9 cellular contexts compared by ENCODE assay signal in the genomic region with DNA sequence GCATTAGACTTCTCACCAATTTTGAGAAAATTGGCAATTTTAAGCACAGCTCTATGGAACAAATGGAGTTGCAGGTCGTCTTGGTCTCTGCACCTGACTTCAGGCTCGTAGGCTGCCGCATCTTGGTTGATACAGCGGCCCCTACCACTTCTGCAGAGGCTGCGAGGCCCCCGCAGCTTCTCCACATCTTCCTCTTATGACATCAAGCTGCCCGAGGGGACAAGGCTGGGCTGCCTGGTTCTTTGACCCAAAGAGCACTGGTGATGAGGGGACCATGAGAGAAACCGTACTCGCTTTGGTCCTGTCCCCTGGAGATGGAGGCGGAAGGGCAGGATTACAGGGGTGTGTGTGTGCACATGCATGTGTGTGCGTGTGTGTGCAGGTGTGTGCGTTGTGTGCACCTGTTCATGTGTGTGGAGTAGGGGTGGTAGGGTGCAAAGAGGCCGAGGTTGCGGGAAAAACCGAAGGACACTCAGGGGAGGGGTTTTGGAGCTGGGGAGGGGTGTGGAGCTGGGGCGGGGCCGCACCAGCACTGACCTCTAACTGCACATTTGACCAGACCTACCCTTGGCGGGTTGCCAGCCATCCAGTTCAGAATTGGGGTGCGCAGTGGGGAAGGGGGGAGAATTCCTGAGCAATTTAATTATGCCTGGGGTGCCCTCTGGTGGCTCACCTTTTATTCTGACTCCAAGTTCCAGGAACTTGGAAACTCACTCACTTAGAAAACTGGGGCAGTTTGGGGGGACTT.
DNase-seq lines count a peak whose midpoint lies in the region; ATAC-seq and TF ChIP-seq lines count a peak whose summit lies in the region.
"Had no signal": no experiment of that assay in that cellular context is flagged by ENCODE, and none has a peak within 500 bp of the region (broad histone marks: within the 10 kb centered on the region; RNA-seq: fewer than 3 reads in every experiment).

No MANE protein-coding gene starts in this region.

- H3K9me3 ChIP-seq in OCI-LY7 (ENCODE audit: low read length) (no peaks in the 10 kb centered on the region), fibroblast of lung (ENCODE audit: control insufficient read depth, insufficient read depth, low read depth, low read length) (no peaks in the 10 kb centered on the region), prostate gland (no peaks in the 10 kb centered on the region)

- no peak overlapping the region for H3K4me3 ChIP-seq in OCI-LY7 (ENCODE audit: low read depth, low read length, poor library complexity, severe bottlenecking)
- no peak overlapping the region for H3K4me3 ChIP-seq in fibroblast of lung (replicated peaks in 1 of 4; ENCODE audit: control extremely low read depth in 1 of 4, insufficient read depth in 1 of 4, low read depth in 3 of 4, low read length in 4 of 4)
- no peak overlapping the region for H3K4me3 ChIP-seq in prostate gland

- TF ChIP-seq CTCF in GM12872 (IDR thresholded peaks at IDR 0.05; ENCODE audit: insufficient read depth, low read depth, low read length) = peak; percentile 35; the same call in 1 of the 3 replicates
- TF ChIP-seq CTCF in OCI-LY7 (conservative IDR thresholded peaks at IDR 0.05; ENCODE audit: low read length) = peak; percentile 59
- TF ChIP-seq CTCF in fibroblast of lung (conservative IDR thresholded peaks at IDR 0.05 in 1 of 2, IDR thresholded peaks at IDR 0.05 in 1 of 2; ENCODE audit: low read depth in 1 of 2, low read length in 2 of 2) = peak; percentile 56 to 62
- peak in 3 of 4 experiments; percentile 57 to 73 (median 58) for TF ChIP-seq CTCF in prostate gland (IDR thresholded peaks at IDR 0.05)

- TF ChIP-seq POLR2A in prostate gland (IDR thresholded peaks at IDR 0.05) = no peak

- H3K4me3 Mint-ChIP-seq in activated T-helper 2 cell treated with anti-CD3 and anti-CD28 coated beads, Interferon-gamma antibody, Interleukin-2, Interleukin-4, amounts not matched to agents 10 μg/mL and 5 μg/mL and 100 μg/mL, durations not matched to agents 14 hours and 24 hours and 36 hours (ENCODE audit: low read depth) = no peak overlapping the region

- no peak overlapping the region for H3K27ac Mint-ChIP-seq in activated T-helper 2 cell treated with anti-CD3 and anti-CD28 coated beads, Interferon-gamma antibody, Interleukin-2, Interleukin-4, amounts not matched to agents 10 μg/mL and 5 μg/mL and 100 μg/mL, durations not matched to agents 14 hours and 24 hours and 36 hours
- H3K27ac Mint-ChIP-seq: activated naive CD4-positive, alpha-beta T cell treated with anti-CD3 and anti-CD28 coated beads, Interleukin-2, amount 50 U/mL, for 72 hours had no signal

- DNase-seq in OCI-LY7 (ENCODE audit: low spot score) = no peak
- peak in 1 of 2 donors; percentile 50 for DNase-seq in fibroblast of lung (ENCODE audit: low read depth in 2 of 2)
- DNase-seq in prostate gland (ENCODE audit: low spot score) = peak; percentile 23
- no peak for DNase-seq in activated T-cell treated with anti-CD3 and anti-CD28 coated beads for 4 hours
- DNase-seq in activated T-helper 2 cell treated with anti-CD3 and anti-CD28 coated beads, Interferon-gamma antibody, Interleukin-2, Interleukin-4, amounts not matched to agents 10 μg/mL and 5 μg/mL and 100 μg/mL, durations not matched to agents 14 hours and 24 hours and 36 hours (ENCODE audit: low spot score) = no peak
- DNase-seq in DMS153 (lab: John Stamatoyannopoulos, UW) = no peak

- CTCF ChIA-PET in OCI-LY7 (lab: Charles Lee; ENCODE audit: unreplicated experiment) = no interaction called here

- no peaks in the 10 kb centered on the region for H3K9me2 ChIP-seq in OCI-LY7 (ENCODE audit: insufficient read depth, low read length)

- H3K27me3 ChIP-seq in fibroblast of lung (ENCODE audit: control insufficient read depth, insufficient read depth, low read length) = no peaks in the 10 kb centered on the region
- no peaks in the 10 kb centered on the region for H3K27me3 ChIP-seq in prostate gland (replicated peaks; ENCODE audit: insufficient read depth)

- H2AFZ ChIP-seq in OCI-LY7 (ENCODE audit: low read length) (no peak overlapping the region), fibroblast of lung (ENCODE audit: low read length) (no peak overlapping the region)

- H3K4me1 ChIP-seq in OCI-LY7 (ENCODE audit: insufficient read depth, low read length, poor library complexity, severe bottlenecking) (no peaks in the 10 kb centered on the region), fibroblast of lung (ENCODE audit: control insufficient read depth, extremely low read depth, insufficient read depth, low read length) (no peaks in the 10 kb centered on the region), prostate gland (replicated peaks) (no peaks in the 10 kb centered on the region)

- H4K20me1 ChIP-seq in OCI-LY7 (ENCODE audit: insufficient read depth, low read length) (no peaks in the 10 kb centered on the region), fibroblast of lung (ENCODE audit: control insufficient read depth, extremely low read depth, insufficient read depth, low read length) (no peaks in the 10 kb centered on the region)

- H3K9me3 Mint-ChIP-seq in activated T-helper 2 cell treated with anti-CD3 and anti-CD28 coated beads, Interferon-gamma antibody, Interleukin-2, Interleukin-4, amounts not matched to agents 10 μg/mL and 5 μg/mL and 100 μg/mL, durations not matched to agents 14 hours and 24 hours and 36 hours = no peaks in the 10 kb centered on the region
- H3K9me3 Mint-ChIP-seq: activated naive CD4-positive, alpha-beta T cell treated with anti-CD3 and anti-CD28 coated beads, Interleukin-2, amount 50 U/mL, for 72 hours had no signal

- intact Hi-C loops in OCI-LY7 (cut with micrococcal nuclease; ENCODE audit: unreplicated experiment) = no loop called here
- intact Hi-C loops in prostate gland (cut with DNase I) = loop anchor here (5.0 kb wide), 1 partner anchor 133 kb away; a partner anchor contains a TSS
- intact Hi-C loops in activated T-helper 2 cell treated with anti-CD3 and anti-CD28 coated beads, Interferon-gamma antibody, Interleukin-2, Interleukin-4, amounts not matched to agents 10 μg/mL and 5 μg/mL and 100 μg/mL, durations not matched to agents 14 hours and 24 hours and 36 hours (cut with micrococcal nuclease) = loop anchor here (1.0 to 5.0 kb wide), 2 partner anchors 106 to 133 kb away; a partner anchor contains a TSS

- H3K36me3 ChIP-seq in OCI-LY7 (ENCODE audit: insufficient read depth, low read length) (no peaks in the 10 kb centered on the region), fibroblast of lung (ENCODE audit: control insufficient read depth, insufficient read depth, low read length) (no peaks in the 10 kb centered on the region), prostate gland (no peaks in the 10 kb centered on the region)

- H3K4me1 Mint-ChIP-seq in activated T-helper 2 cell treated with anti-CD3 and anti-CD28 coated beads, Interferon-gamma antibody, Interleukin-2, Interleukin-4, amounts not matched to agents 10 μg/mL and 5 μg/mL and 100 μg/mL, durations not matched to agents 14 hours and 24 hours and 36 hours (ENCODE audit: low read depth) = peaks cover 6% of the 10 kb centered on the region

- H3K79me2 ChIP-seq in OCI-LY7 (ENCODE audit: insufficient read depth, low read depth, low read length) (no peaks in the 10 kb centered on the region), fibroblast of lung (ENCODE audit: control insufficient read depth, insufficient read depth, low read length) (no peaks in the 10 kb centered on the region)

- H3K27ac ChIP-seq in OCI-LY7 (ENCODE audit: low read depth, low read length, poor library complexity, severe bottlenecking) = no peak overlapping the region
- no peak overlapping the region for H3K27ac ChIP-seq in fibroblast of lung (ENCODE audit: insufficient read depth, low read length)
- no peak overlapping the region for H3K27ac ChIP-seq in prostate gland

- peaks cover 12% of the 10 kb centered on the region for H3K27me3 Mint-ChIP-seq in activated T-helper 2 cell treated with anti-CD3 and anti-CD28 coated beads, Interferon-gamma antibody, Interleukin-2, Interleukin-4, amounts not matched to agents 10 μg/mL and 5 μg/mL and 100 μg/mL, durations not matched to agents 14 hours and 24 hours and 36 hours (ENCODE audit: low read depth)

- H3K4me2 ChIP-seq in OCI-LY7 (ENCODE audit: low read length) = no peak overlapping the region
- no peak overlapping the region for H3K4me2 ChIP-seq in fibroblast of lung (ENCODE audit: extremely low read depth, insufficient read depth, low read length)

- POLR2A ChIA-PET in OCI-LY7 (lab: Charles Lee) = no interaction called here

- BruUV-seq in OCI-LY7 (replicated peaks; lab: Mats Ljungman, UMichigan) = no TSS peak

- H3K36me3 Mint-ChIP-seq in activated T-helper 2 cell treated with anti-CD3 and anti-CD28 coated beads, Interferon-gamma antibody, Interleukin-2, Interleukin-4, amounts not matched to agents 10 μg/mL and 5 μg/mL and 100 μg/mL, durations not matched to agents 14 hours and 24 hours and 36 hours (ENCODE audit: low read depth) = no peaks in the 10 kb centered on the region
- H3K36me3 Mint-ChIP-seq: activated naive CD4-positive, alpha-beta T cell treated with anti-CD3 and anti-CD28 coated beads, Interleukin-2, amount 50 U/mL, for 72 hours had no signal

- H3K9ac ChIP-seq in fibroblast of lung (ENCODE audit: insufficient read depth, low read length) = no peak overlapping the region

- 76% methylated on average over 19 of the region's 19 CpGs for WGBS in prostate gland

- no peak for ATAC-seq in GM18867 (IDR thresholded peaks at IDR 0.05; ENCODE audit: unreplicated experiment)
